ENCODE assay signal across 1 cellular context in the genomic region with DNA sequence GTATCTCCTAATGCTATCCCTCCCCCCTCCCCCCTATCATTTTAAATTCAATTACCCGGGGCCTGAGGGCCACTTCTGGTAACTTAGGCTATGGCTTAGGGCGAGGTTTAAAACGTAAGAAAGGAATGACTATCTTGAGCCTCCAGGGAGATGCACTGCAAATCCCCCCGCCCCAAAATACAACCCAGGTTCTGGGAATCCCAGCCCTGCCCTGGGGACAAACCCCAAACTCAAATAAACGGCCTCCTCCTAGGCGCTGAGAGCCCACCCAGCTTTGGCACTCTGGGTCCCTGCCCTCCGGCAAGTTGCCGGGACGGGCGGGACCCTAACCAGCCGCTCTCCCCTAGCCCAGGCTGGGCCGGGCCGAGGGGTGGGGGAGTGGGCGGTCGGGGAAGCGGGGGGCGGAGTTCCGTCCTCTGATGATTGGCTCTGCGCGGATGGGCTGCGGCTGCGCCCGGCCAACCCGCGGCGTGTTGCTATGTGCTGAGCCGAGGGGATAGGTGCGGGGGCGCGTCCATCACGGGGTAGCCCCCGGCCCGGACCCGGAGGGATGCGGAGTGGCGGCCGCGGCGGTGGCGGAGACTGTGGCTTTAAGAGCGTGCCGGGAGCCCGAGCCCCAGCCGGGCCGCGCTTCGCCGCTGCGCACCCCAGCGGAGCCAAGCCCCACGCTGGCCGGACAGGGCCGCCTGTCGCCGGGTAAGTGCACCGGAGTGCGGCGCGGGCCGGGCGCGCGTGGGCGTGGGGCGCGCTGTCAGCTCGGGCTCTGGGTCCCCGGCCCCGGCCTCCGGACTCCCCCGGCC.
A peak's percentile ranks its signal among the peaks of the same experiment; 100 is the strongest.
TF ChIP-seq lines count a peak whose summit lies in the region.

TSS of gene YPEL2 (plus strand) at position 527 of the 800 bp plus-strand sequence. CDS start 21,755 bp downstream, outside the sequence.

TF ChIP-seq in HepG2, 621 proteins besides CTCF, POLR2A, EP300 and RAD21 (continued from another document and continues in another):
- TF ChIP-seq ZNF205 (CRISPR knock-in tag; IDR thresholded peaks at IDR 0.05): no peak
- no peak; the same call in 1 of the 2 replicates for TF ChIP-seq ZNF670 (CRISPR knock-in tag; IDR thresholded peaks at IDR 0.05; ENCODE audit: borderline replicate concordance)
- no peak for TF ChIP-seq ZNF503 (CRISPR knock-in tag; IDR thresholded peaks at IDR 0.05)
- no peak for TF ChIP-seq DR1 (CRISPR knock-in tag; IDR thresholded peaks at IDR 0.05)
- TF ChIP-seq ZNF768 (CRISPR knock-in tag; IDR thresholded peaks at IDR 0.05): no peak
- no peak for TF ChIP-seq RARA (CRISPR knock-in tag; IDR thresholded peaks at IDR 0.05)
- TF ChIP-seq SMC3 (IDR thresholded peaks at IDR 0.05; ENCODE audit: low read length): no peak
- TF ChIP-seq MTF1 (CRISPR knock-in tag; IDR thresholded peaks at IDR 0.05): no peak
- no peak for TF ChIP-seq CAMTA2 (CRISPR knock-in tag; IDR thresholded peaks at IDR 0.05; ENCODE audit: borderline replicate concordance)
- TF ChIP-seq ZSCAN25 (CRISPR knock-in tag; IDR thresholded peaks at IDR 0.05): no peak
- TF ChIP-seq SRY (CRISPR knock-in tag; IDR thresholded peaks at IDR 0.05): no peak
- TF ChIP-seq ZGPAT (CRISPR knock-in tag; IDR thresholded peaks at IDR 0.05): no peak; the same call in 1 of the 2 replicates
- no peak; the same call in 1 of the 2 replicates for TF ChIP-seq ZSCAN20 (CRISPR knock-in tag; IDR thresholded peaks at IDR 0.05; ENCODE audit: borderline replicate concordance)
- no peak for TF ChIP-seq ZIK1 (CRISPR knock-in tag; IDR thresholded peaks at IDR 0.05; ENCODE audit: borderline replicate concordance, low read depth)
- no peak for TF ChIP-seq ZNF775 (CRISPR knock-in tag; IDR thresholded peaks at IDR 0.05; ENCODE audit: borderline replicate concordance)
- TF ChIP-seq SSRP1 (CRISPR knock-in tag; IDR thresholded peaks at IDR 0.05): no peak
- TF ChIP-seq ZNF776 (CRISPR knock-in tag; IDR thresholded peaks at IDR 0.05): no peak; the same call in 1 of the 2 replicates
- no peak for TF ChIP-seq REXO4 (CRISPR knock-in tag; IDR thresholded peaks at IDR 0.05; ENCODE audit: borderline replicate concordance)
- no peak for TF ChIP-seq SNRNP70 (IDR thresholded peaks at IDR 0.05; ENCODE audit: low read depth, low read length)
- TF ChIP-seq NFIB (CRISPR knock-in tag; IDR thresholded peaks at IDR 0.05; ENCODE audit: borderline replicate concordance): no peak
- TF ChIP-seq SP140L (CRISPR knock-in tag; IDR thresholded peaks at IDR 0.05; ENCODE audit: borderline replicate concordance): no peak
- no peak for TF ChIP-seq SKI (IDR thresholded peaks at IDR 0.05; ENCODE audit: partially characterized antibody)
- no peak for TF ChIP-seq ZNF530 (CRISPR knock-in tag; IDR thresholded peaks at IDR 0.05; ENCODE audit: low read depth)
- TF ChIP-seq HDAC6 (IDR thresholded peaks at IDR 0.05; ENCODE audit: low read depth, low read length): no peak
- TF ChIP-seq ZNF879 (CRISPR knock-in tag; IDR thresholded peaks at IDR 0.05): no peak
- TF ChIP-seq ZNF253 (CRISPR knock-in tag; IDR thresholded peaks at IDR 0.05; ENCODE audit: borderline replicate concordance): no peak
- no peak for TF ChIP-seq ZBTB3 (CRISPR knock-in tag; IDR thresholded peaks at IDR 0.05; ENCODE audit: borderline replicate concordance, low read depth)
- no peak for TF ChIP-seq TOPORS (CRISPR knock-in tag; IDR thresholded peaks at IDR 0.05)
- TF ChIP-seq, protein P1, sequence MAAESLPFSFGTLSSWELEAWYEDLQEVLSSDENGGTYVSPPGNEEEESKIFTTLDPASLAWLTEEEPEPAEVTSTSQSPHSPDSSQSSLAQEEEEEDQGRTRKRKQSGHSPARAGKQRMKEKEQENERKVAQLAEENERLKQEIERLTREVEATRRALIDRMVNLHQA (CRISPR knock-in tag; IDR thresholded peaks at IDR 0.05): no peak
- TF ChIP-seq ZNF562 (CRISPR knock-in tag; IDR thresholded peaks at IDR 0.05; ENCODE audit: borderline replicate concordance): no peak
- peak in 1 of 2 experiments; percentile 39; a peak in 1 of 4 replicates for TF ChIP-seq KLF16 (CRISPR knock-in tag; IDR thresholded peaks at IDR 0.05)
- TF ChIP-seq ZNF570 (CRISPR knock-in tag; IDR thresholded peaks at IDR 0.05; ENCODE audit: borderline replicate concordance): 0 out of 2 replicates have a peak, but pooled peaks have one; percentile 34
- TF ChIP-seq, protein P2, sequence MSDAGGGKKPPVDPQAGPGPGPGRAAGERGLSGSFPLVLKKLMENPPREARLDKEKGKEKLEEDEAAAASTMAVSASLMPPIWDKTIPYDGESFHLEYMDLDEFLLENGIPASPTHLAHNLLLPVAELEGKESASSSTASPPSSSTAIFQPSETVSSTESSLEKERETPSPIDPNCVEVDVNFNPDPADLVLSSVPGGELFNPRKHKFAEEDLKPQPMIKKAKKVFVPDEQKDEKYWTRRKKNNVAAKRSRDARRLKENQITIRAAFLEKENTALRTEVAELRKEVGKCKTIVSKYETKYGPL (CRISPR knock-in tag; IDR thresholded peaks at IDR 0.05): no peak
- no peak for TF ChIP-seq ZNF557 (CRISPR knock-in tag; IDR thresholded peaks at IDR 0.05)
- TF ChIP-seq ZNF143 (CRISPR knock-in tag; IDR thresholded peaks at IDR 0.05): no peak
- no peak for TF ChIP-seq ZBTB21 (CRISPR knock-in tag; IDR thresholded peaks at IDR 0.05)
- no peak for TF ChIP-seq HNRNPL (IDR thresholded peaks at IDR 0.05; ENCODE audit: low read depth, low read length)
- peak; percentile 61 for TF ChIP-seq ZMYM4 (CRISPR knock-in tag; IDR thresholded peaks at IDR 0.05)
- peak; percentile 92 for TF ChIP-seq FOXK1 (CRISPR knock-in tag; IDR thresholded peaks at IDR 0.05; ENCODE audit: borderline replicate concordance, low read depth)
- TF ChIP-seq FOXJ3 (CRISPR knock-in tag; IDR thresholded peaks at IDR 0.05; ENCODE audit: borderline replicate concordance): no peak
- TF ChIP-seq, protein P3, sequence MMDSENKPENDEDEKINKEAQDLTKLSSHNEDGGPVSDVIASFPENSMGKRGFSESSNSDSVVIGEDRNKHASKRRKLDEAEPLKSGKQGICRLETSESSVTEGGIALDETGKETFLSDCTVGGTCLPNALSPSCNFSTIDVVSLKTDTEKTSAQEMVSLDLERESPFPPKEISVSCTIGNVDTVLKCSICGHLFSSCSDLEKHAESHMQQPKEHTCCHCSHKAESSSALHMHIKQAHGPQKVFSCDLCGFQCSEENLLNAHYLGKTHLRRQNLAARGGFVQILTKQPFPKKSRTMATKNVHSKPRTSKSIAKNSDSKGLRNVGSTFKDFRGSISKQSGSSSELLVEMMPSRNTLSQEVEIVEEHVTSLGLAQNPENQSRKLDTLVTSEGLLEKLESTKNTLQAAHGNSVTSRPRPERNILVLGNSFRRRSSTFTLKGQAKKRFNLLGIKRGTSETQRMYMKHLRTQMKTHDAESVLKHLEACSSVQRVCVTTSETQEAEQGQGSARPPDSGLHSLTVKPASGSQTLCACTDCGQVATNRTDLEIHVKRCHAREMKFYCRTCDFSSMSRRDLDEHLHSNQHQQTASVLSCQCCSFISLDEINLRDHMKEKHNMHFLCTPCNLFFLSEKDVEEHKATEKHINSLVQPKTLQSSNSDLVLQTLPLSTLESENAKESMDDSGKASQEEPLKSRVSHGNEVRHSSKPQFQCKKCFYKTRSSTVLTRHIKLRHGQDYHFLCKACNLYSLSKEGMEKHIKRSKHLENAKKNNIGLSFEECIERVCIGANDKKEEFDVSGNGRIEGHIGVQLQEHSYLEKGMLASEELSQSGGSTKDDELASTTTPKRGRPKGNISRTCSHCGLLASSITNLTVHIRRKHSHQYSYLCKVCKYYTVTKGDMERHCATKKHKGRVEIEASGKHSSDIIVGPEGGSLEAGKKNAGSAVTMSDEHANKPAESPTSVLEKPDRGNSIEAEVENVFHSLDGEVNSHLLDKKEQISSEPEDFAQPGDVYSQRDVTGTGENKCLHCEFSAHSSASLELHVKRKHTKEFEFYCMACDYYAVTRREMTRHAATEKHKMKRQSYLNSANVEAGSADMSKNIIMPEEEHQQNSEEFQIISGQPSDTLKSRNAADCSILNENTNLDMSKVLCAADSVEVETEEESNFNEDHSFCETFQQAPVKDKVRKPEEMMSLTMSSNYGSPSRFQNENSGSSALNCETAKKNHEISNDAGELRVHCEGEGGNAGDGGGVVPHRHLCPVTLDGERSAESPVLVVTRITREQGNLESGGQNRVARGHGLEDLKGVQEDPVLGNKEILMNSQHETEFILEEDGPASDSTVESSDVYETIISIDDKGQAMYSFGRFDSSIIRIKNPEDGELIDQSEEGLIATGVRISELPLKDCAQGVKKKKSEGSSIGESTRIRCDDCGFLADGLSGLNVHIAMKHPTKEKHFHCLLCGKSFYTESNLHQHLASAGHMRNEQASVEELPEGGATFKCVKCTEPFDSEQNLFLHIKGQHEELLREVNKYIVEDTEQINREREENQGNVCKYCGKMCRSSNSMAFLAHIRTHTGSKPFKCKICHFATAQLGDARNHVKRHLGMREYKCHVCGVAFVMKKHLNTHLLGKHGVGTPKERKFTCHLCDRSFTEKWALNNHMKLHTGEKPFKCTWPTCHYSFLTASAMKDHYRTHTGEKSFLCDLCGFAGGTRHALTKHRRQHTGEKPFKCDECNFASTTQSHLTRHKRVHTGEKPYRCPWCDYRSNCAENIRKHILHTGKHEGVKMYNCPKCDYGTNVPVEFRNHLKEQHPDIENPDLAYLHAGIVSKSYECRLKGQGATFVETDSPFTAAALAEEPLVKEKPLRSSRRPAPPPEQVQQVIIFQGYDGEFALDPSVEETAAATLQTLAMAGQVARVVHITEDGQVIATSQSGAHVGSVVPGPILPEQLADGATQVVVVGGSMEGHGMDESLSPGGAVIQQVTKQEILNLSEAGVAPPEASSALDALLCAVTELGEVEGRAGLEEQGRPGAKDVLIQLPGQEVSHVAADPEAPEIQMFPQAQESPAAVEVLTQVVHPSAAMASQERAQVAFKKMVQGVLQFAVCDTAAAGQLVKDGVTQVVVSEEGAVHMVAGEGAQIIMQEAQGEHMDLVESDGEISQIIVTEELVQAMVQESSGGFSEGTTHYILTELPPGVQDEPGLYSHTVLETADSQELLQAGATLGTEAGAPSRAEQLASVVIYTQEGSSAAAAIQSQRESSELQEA (CRISPR knock-in tag; IDR thresholded peaks at IDR 0.05; ENCODE audit: not compliant biosample characterization): no peak
- TF ChIP-seq AKNA (CRISPR knock-in tag; IDR thresholded peaks at IDR 0.05; ENCODE audit: borderline replicate concordance): no peak
- TF ChIP-seq ZFX (CRISPR knock-in tag; IDR thresholded peaks at IDR 0.05; ENCODE audit: low read depth): peak; percentile 61
- TF ChIP-seq, protein P4, sequence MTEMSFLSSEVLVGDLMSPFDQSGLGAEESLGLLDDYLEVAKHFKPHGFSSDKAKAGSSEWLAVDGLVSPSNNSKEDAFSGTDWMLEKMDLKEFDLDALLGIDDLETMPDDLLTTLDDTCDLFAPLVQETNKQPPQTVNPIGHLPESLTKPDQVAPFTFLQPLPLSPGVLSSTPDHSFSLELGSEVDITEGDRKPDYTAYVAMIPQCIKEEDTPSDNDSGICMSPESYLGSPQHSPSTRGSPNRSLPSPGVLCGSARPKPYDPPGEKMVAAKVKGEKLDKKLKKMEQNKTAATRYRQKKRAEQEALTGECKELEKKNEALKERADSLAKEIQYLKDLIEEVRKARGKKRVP (CRISPR knock-in tag; IDR thresholded peaks at IDR 0.05): no peak
- TF ChIP-seq KAT8 (CRISPR knock-in tag; IDR thresholded peaks at IDR 0.05): no peak; the same call in 1 of the 2 replicates
